Comparison of ENCODE assay signal across 24 cellular contexts in the genomic region with DNA sequence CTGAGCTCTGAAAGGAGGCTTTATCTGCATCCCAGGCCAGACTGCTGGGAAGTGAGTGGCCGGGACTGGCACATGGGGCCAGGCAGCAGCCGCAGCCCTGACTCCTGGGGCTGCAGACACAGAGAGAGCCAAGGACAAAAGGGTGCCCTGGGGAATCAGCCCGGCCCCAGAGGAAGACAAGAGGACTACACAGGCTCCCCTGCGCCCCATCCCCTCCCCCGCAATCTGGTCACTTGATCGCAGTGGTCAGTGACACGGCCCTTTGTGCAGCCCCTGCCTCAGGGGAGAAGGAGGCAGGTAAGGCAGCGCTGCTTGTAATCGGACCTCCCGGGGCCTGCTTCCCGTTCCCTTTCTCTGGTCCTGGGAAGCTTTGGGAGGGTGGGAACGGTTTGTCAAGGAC. TPM values are rescaled to one million over a fixed set of nuclear protein-coding genes. Genes with fewer than 3 reads are reported as not detected.
A peak's percentile ranks its signal among the peaks of the same experiment; 100 is the strongest.
DNase-seq lines count a peak whose midpoint lies in the region; ATAC-seq, FAIRE-seq and TF ChIP-seq lines count a peak whose summit lies in the region.
"Had no signal": no experiment of that assay in that cellular context is flagged by ENCODE, and none has a peak within 500 bp of the region (broad histone marks: within the 10 kb centered on the region; RNA-seq: fewer than 3 reads in every experiment).

No MANE protein-coding gene starts in this region.

- H3K27ac ChIP-seq in HepG2 (ENCODE audit: extremely low read length, insufficient read depth, low read length) (no peak overlapping the region), right lobe of liver (no peak overlapping the region), K562 (ENCODE audit: extremely low read depth, low read depth, low read length) (no peak overlapping the region), coronary artery (no peak overlapping the region)
- H3K27ac ChIP-seq: KMS-11, SK-N-MC had no signal

- ATAC-seq in HepG2, result peak; percentile 6; the same call in 2 of the 3 replicates
- no peak for ATAC-seq in right lobe of liver
- ATAC-seq in K562, result peak; percentile 18; the same call in 2 of the 3 replicates
- ATAC-seq in activated T-cell treated with anti-CD3 and anti-CD28 coated beads, Interleukin-2, amount 50 U/mL, for 4 hours, result no peak
- ATAC-seq: Right ventricle myocardium inferior had no signal

- H3K79me2 ChIP-seq in HepG2 (ENCODE audit: insufficient read depth, low read length), result no peaks in the 10 kb centered on the region
- no peaks in the 10 kb centered on the region for H3K79me2 ChIP-seq in K562 (ENCODE audit: control insufficient read depth, insufficient read depth, low read length)

- TF ChIP-seq RAD21 in HepG2 (CRISPR knock-in tag; IDR thresholded peaks at IDR 0.05), result no peak
- TF ChIP-seq RAD21 in K562 (CRISPR knock-in tag; conservative IDR thresholded peaks at IDR 0.05 in 1 of 2, IDR thresholded peaks at IDR 0.05 in 1 of 2), result no peak

- TF ChIP-seq CTCF in HepG2 (CRISPR knock-in tag; IDR thresholded peaks at IDR 0.05), result no peak
- no peak for TF ChIP-seq CTCF in right lobe of liver (IDR thresholded peaks at IDR 0.05)
- TF ChIP-seq CTCF in K562 (IDR thresholded peaks at IDR 0.05 in 2 of 3, conservative IDR thresholded peaks at IDR 0.05 in 1 of 3; ENCODE audit: insufficient read depth in 2 of 3, low read depth in 1 of 3, low read length in 3 of 3), result no peak
- TF ChIP-seq CTCF in progenitor cell of endocrine pancreas (IDR thresholded peaks at IDR 0.05; ENCODE audit: unreplicated experiment), result no peak
- no peak for TF ChIP-seq CTCF in coronary artery (IDR thresholded peaks at IDR 0.05)

- H3K4me1 ChIP-seq in HepG2 (ENCODE audit: insufficient read depth, low read length) (peaks cover 58% of the 10 kb centered on the region), right lobe of liver (peaks cover 0 to 23% (median 7%) of the 10 kb centered on the region in 4 donors), K562 (replicated peaks in 1 of 2; ENCODE audit: control insufficient read depth in 2 of 2, insufficient read depth in 2 of 2, low read length in 2 of 2) (peaks cover 0 to 40% of the 10 kb centered on the region in 2 experiments; a peak in 3 of 5 replicates)

- intact Hi-C loops in HepG2 (cut with micrococcal nuclease; ENCODE audit: unreplicated experiment) (no loop called here), right lobe of liver (cut with DNase I) (no loop called here), K562 (cut with micrococcal nuclease) (no loop called here)

- H3K4me2 ChIP-seq in HepG2 (ENCODE audit: low read depth, low read length), result no peak overlapping the region
- H3K4me2 ChIP-seq in K562 (ENCODE audit: insufficient read depth, low read length), result no peak overlapping the region
- H3K4me2 ChIP-seq: KMS-11 had no signal

- TF ChIP-seq POLR2A in HepG2 (IDR thresholded peaks at IDR 0.05; ENCODE audit: insufficient read depth in 1 of 2, low read depth in 2 of 2, low read length in 2 of 2), result no peak
- no peak for TF ChIP-seq POLR2A in right lobe of liver (IDR thresholded peaks at IDR 0.05)
- TF ChIP-seq POLR2A in K562 (conservative IDR thresholded peaks at IDR 0.05), result no peak

- in situ Hi-C loops in HepG2 (cut with HindIII; ENCODE audit: extremely low pct_ligation_motif_present, low pct_unique_long_range_greater_than_20kb) (no loop called here), K562 (cut with MboI) (no loop called here)

- H4K20me1 ChIP-seq in HepG2 (ENCODE audit: insufficient read depth, low read length) (no peaks in the 10 kb centered on the region), K562 (replicated peaks; ENCODE audit: control insufficient read depth, insufficient read depth, low read length) (no peaks in the 10 kb centered on the region)

- TF ChIP-seq EP300 in HepG2 (IDR thresholded peaks at IDR 0.05; ENCODE audit: low read depth in 2 of 2, low read length in 2 of 2) (no peak), HepG2 (CRISPR knock-in tag; IDR thresholded peaks at IDR 0.05; ENCODE audit: borderline replicate concordance) (no peak), K562 (IDR thresholded peaks at IDR 0.05; ENCODE audit: low read length) (no peak)

- 39% methylated on average over 7 of the region's 12 CpGs for WGBS in HepG2 (ENCODE audit: low lambda C conversion rate)
- 66% methylated on average over 8 of the region's 12 CpGs for WGBS in right lobe of liver (ENCODE audit: insufficient coverage, low coverage, low lambda C conversion rate, missing lambda C conversion rate)
- 43% methylated on average over 9 of the region's 12 CpGs for WGBS in K562 (ENCODE audit: insufficient coverage, low coverage, missing lambda C conversion rate)

- no peak overlapping the region for H3K4me3 Mint-ChIP-seq in progenitor cell of endocrine pancreas (ENCODE audit: low read depth)
- H3K4me3 Mint-ChIP-seq in activated T-cell treated with anti-CD3 and anti-CD28 coated beads, Interleukin-2, amount 50 U/mL, for 4 hours, result no peak overlapping the region
- H3K4me3 Mint-ChIP-seq: B cell, CD14-positive monocyte, HFFc6 had no signal

- H3K4me3 ChIP-seq in HepG2 (replicated peaks in 1 of 3; ENCODE audit: insufficient read depth in 1 of 3, low read depth in 2 of 3, low read length in 3 of 3), result no peak overlapping the region
- no peak overlapping the region for H3K4me3 ChIP-seq in right lobe of liver
- H3K4me3 ChIP-seq in K562, result no peak overlapping the region
- no peak overlapping the region for H3K4me3 ChIP-seq in coronary artery
- H3K4me3 ChIP-seq: SK-N-MC had no signal

- CTCF ChIA-PET in HepG2 (lab: Yijun Ruan, JAX; ENCODE audit: low intra/inter-chr PET ratio, low total read pairs) (no interaction called here), K562 (lab: Yijun Ruan, JAX; ENCODE audit: low intra/inter-chr PET ratio) (interaction anchor here (0.5 kb wide), 1 partner anchor 367 kb away, joined by 3 read pairs; no protein-coding TSS in a partner anchor)

- no peaks in the 10 kb centered on the region; a peak in 2 of 5 replicates for H3K27me3 ChIP-seq in HepG2 (ENCODE audit: control insufficient read depth in 1 of 2, insufficient read depth in 2 of 2, low read length in 2 of 2)
- H3K27me3 ChIP-seq in right lobe of liver, result no peaks in the 10 kb centered on the region
- H3K27me3 ChIP-seq in K562 (ENCODE audit: control insufficient read depth in 2 of 2, insufficient read depth in 2 of 2, low read length in 2 of 2), result no peaks in the 10 kb centered on the region

- DNase-seq in HepG2 (ENCODE audit: low spot score) (no peak), right lobe of liver (no peak), K562 (ENCODE audit: extremely low read depth in 1 of 4, low spot score in 3 of 4) (peak in 1 of 4 experiments; percentile 25), islet precursor cell (peak; percentile 81), progenitor cell of endocrine pancreas (ENCODE audit: low spot score, unreplicated experiment) (peak; percentile 27), coronary artery (ENCODE audit: low spot score) (no peak)
- DNase-seq in activated T-cell treated with anti-CD3 and anti-CD28 coated beads, Interleukin-2, amount 50 U/mL, for 4 hours, result no peak
- no peak for DNase-seq in stimulated activated CD4-positive, alpha-beta T cell treated with anti-CD3 and anti-CD28 coated beads, Interleukin-2, amount 100 ng/mL, for 48 hours
- DNase-seq: EL, HFFc6, NCI-H1092 treated with DMSO at 0.1 percent for 48 hours, NCI-H1436 treated with DMSO at 0.1 percent for 48 hours, NCI-H2029 treated with DMSO at 0.1 percent for 48 hours, NCI-H226, NCI-H524, NCI-H82 had no signal

- BruUV-seq in HepG2 (replicated peaks; lab: Mats Ljungman, UMichigan) (no TSS peak), K562 (replicated peaks; lab: Mats Ljungman, UMichigan) (no TSS peak)

- H3K36me3 Mint-ChIP-seq in progenitor cell of endocrine pancreas (ENCODE audit: insufficient read depth), result no peaks in the 10 kb centered on the region
- no peaks in the 10 kb centered on the region for H3K36me3 Mint-ChIP-seq in activated T-cell treated with anti-CD3 and anti-CD28 coated beads, Interleukin-2, amount 50 U/mL, for 4 hours (ENCODE audit: insufficient read depth)
- H3K36me3 Mint-ChIP-seq: CD14-positive monocyte had no signal

- H3K27me3 Mint-ChIP-seq in progenitor cell of endocrine pancreas, result peaks cover 4% of the 10 kb centered on the region
- H3K27me3 Mint-ChIP-seq in activated T-cell treated with anti-CD3 and anti-CD28 coated beads, Interleukin-2, amount 50 U/mL, for 4 hours (ENCODE audit: low read depth), result peaks cover 11% of the 10 kb centered on the region

- H2AFZ ChIP-seq in HepG2 (ENCODE audit: low read length) (no peak overlapping the region), K562 (ENCODE audit: low read depth, low read length) (no peak overlapping the region)

- no peaks in the 10 kb centered on the region for H3K9me3 ChIP-seq in HepG2 (ENCODE audit: low read length)
- no peaks in the 10 kb centered on the region for H3K9me3 ChIP-seq in right lobe of liver
- H3K9me3 ChIP-seq in K562 (replicated peaks; ENCODE audit: control insufficient read depth, insufficient read depth, low read depth, low read length), result no peaks in the 10 kb centered on the region

- no peaks in the 10 kb centered on the region for H3K9me1 ChIP-seq in K562 (ENCODE audit: control insufficient read depth, insufficient read depth, low read length)

- no peaks in the 10 kb centered on the region for H3K9me3 Mint-ChIP-seq in progenitor cell of endocrine pancreas (ENCODE audit: low read depth)
- H3K9me3 Mint-ChIP-seq in activated T-cell treated with anti-CD3 and anti-CD28 coated beads, Interleukin-2, amount 50 U/mL, for 4 hours, result no peaks in the 10 kb centered on the region
- H3K9me3 Mint-ChIP-seq: HFFc6 had no signal

- H3K27ac Mint-ChIP-seq in progenitor cell of endocrine pancreas, result peak overlapping the region; percentile 45
- H3K27ac Mint-ChIP-seq: B cell, CD14-positive monocyte, HFFc6 had no signal

- FAIRE-seq in HepG2 (lab: Jason Lieb, UNC) (no peak), K562 (lab: Jason Lieb, UNC) (no peak)
- FAIRE-seq: A204.1, GM19239, H54 had no signal

- H3K4me1 Mint-ChIP-seq in progenitor cell of endocrine pancreas (ENCODE audit: low read depth), result peaks cover 15% of the 10 kb centered on the region
- H3K4me1 Mint-ChIP-seq in activated T-cell treated with anti-CD3 and anti-CD28 coated beads, Interleukin-2, amount 50 U/mL, for 4 hours (ENCODE audit: low read depth), result no peaks in the 10 kb centered on the region
- H3K4me1 Mint-ChIP-seq: B cell, CD14-positive monocyte had no signal

- H3K36me3 ChIP-seq in HepG2 (replicated peaks in 1 of 2; ENCODE audit: control insufficient read depth in 1 of 2, insufficient read depth in 2 of 2, low read length in 2 of 2) (no peaks in the 10 kb centered on the region), right lobe of liver (no peaks in the 10 kb centered on the region), K562 (ENCODE audit: control insufficient read depth, insufficient read depth, low read length) (no peaks in the 10 kb centered on the region)

- POLR2A ChIA-PET in HepG2 (lab: Yijun Ruan, JAX) (interaction anchor here (3.4 kb wide), 1 partner anchor 24 kb away, joined by 16 read pairs; no protein-coding TSS in a partner anchor), K562 (lab: Yijun Ruan, JAX) (no interaction called here)

- H3K9ac ChIP-seq in HepG2 (ENCODE audit: insufficient read depth, low read depth, low read length), result no peak overlapping the region
- H3K9ac ChIP-seq in K562 (ENCODE audit: insufficient read depth in 1 of 2, low read depth in 2 of 2, low read length in 2 of 2), result peak overlapping the region in 1 of 2 experiments; percentile 56; a peak in 1 of 4 replicates
- H3K9ac ChIP-seq: KMS-11 had no signal

RNA-seq across cellular contexts. Expression of a gene that starts 55.5 kb away (rescaled TPM):
- total RNA-seq in HepG2 (2016; rRNA removed; fragmentation: Illumina TruSeq; extraction: Trizol) (40.0 and 42.7 TPM in 2 replicates), right lobe of liver (10 to 100 TPM; 21.3 to 35.7 (median 25.2) TPM), K562 (2014; rRNA removed) (64.0 and 82.7 TPM in 2 replicates), K562 (2014; rRNA removed; fragmentation: Illumina TruSeq; extraction: Trizol) (41.0 and 43.2 TPM in 2 replicates), K562 (2015; rRNA removed; fragmentation: Illumina TruSeq; extraction: Trizol) (45.0 and 48.1 TPM in 2 replicates), K562 (2021) (51.7 and 54.0 TPM in 2 replicates), progenitor cell of endocrine pancreas (62.8 and 68.9 TPM in 2 replicates)
- total RNA-seq in HepG2 (2016; cell fraction: cytosol; rRNA removed; fragmentation: Illumina TruSeq; extraction: Trizol; ENCODE audit: low read depth), result 6.3 and 7.8 TPM in 2 replicates
- total RNA-seq in HepG2 (2016; cell fraction: insoluble cytoplasmic fraction; rRNA removed; fragmentation: Illumina TruSeq; extraction: Trizol), result 36.9 and 42.9 TPM in 2 replicates
- 18.7 and 20.2 TPM in 2 replicates for total RNA-seq in HepG2 (2016; cell fraction: membrane; rRNA removed; fragmentation: Illumina TruSeq; extraction: Trizol)
- 29.1 and 31.8 TPM in 2 replicates for total RNA-seq in HepG2 (2016; cell fraction: nucleus; rRNA removed; fragmentation: Illumina TruSeq; extraction: Trizol)
- polyA plus RNA-seq in HepG2 (2011; rRNA removed) (28.7 and 45.9 TPM in 2 replicates), K562 (2011; rRNA removed) (35.3 and 40.1 TPM in 2 replicates), K562 (2014; fragmentation: Illumina TruSeq; extraction: Trizol) (57.0 and 70.8 TPM in 2 replicates), K562 (2014; fragmentation: Nextera tagmentation; extraction: Ambion mirVana) (1 to 10 TPM; 3.0 to 7.1 TPM), K562 (2014; rRNA removed) (56.8 and 68.9 TPM in 2 replicates)
- polyA plus RNA-seq in HepG2 (2011; cell fraction: cytosol; rRNA removed), result 19.2 and 22.5 TPM in 2 replicates
- polyA plus RNA-seq in HepG2 (2011; cell fraction: nucleus; rRNA removed), result 87.0 and 120 TPM in 2 replicates
- polyA plus RNA-seq in HepG2 (2012), result 32.5 and 37.6 TPM in 2 replicates
- polyA plus RNA-seq in HepG2 (2016; cell fraction: cytosol; fragmentation: Illumina TruSeq; extraction: Trizol; ENCODE audit: low read depth), result 4.9 and 5.9 TPM in 2 replicates
- polyA plus RNA-seq in HepG2 (2016; cell fraction: insoluble cytoplasmic fraction; fragmentation: Illumina TruSeq; extraction: Trizol; ENCODE audit: low read depth), result 52.7 and 56.2 TPM in 2 replicates
- polyA plus RNA-seq in HepG2 (2016; cell fraction: membrane; fragmentation: Illumina TruSeq; extraction: Trizol; ENCODE audit: low read depth), result 13.3 and 13.7 TPM in 2 replicates
- polyA plus RNA-seq in HepG2 (2016; cell fraction: nucleus; fragmentation: Illumina TruSeq; extraction: Trizol; ENCODE audit: insufficient read depth, low read depth), result 67.5 and 77.3 TPM in 2 replicates
- polyA minus RNA-seq in HepG2 (2011; rRNA and poly(A)+ RNA removed; ENCODE audit: low replicate concordance), result 35.2 and 98.1 TPM in 2 replicates
- 16.8 and 22.0 TPM in 2 replicates for polyA minus RNA-seq in HepG2 (2011; cell fraction: cytosol; rRNA and poly(A)+ RNA removed)
- 26.3 and 38.8 TPM in 2 replicates for polyA minus RNA-seq in HepG2 (2011; cell fraction: nucleus; rRNA and poly(A)+ RNA removed)
- 99.7 and 118 TPM in 2 replicates for total RNA-seq in K562 (2011; cell fraction: chromatin; rRNA removed; ENCODE audit: low replicate concordance)
- 54.1 and 60.0 TPM in 2 replicates for total RNA-seq in K562 (2011; cell fraction: nucleolus; rRNA removed)
- total RNA-seq in K562 (2011; cell fraction: nucleoplasm; rRNA removed), result 85.2 and 92.0 TPM in 2 replicates
- polyA plus RNA-seq in K562 (2011; cell fraction: cytosol; rRNA removed), result 18.3 and 22.3 TPM in 2 replicates
- polyA plus RNA-seq in K562 (2011; cell fraction: nucleus; rRNA removed), result 86.0 and 122 TPM in 2 replicates
- polyA plus RNA-seq in K562 (2012), result 45.9 and 47.7 TPM in 2 replicates
- 36.6 and 40.7 TPM in 2 replicates for polyA minus RNA-seq in K562 (2011; rRNA and poly(A)+ RNA removed)
- polyA minus RNA-seq in K562 (2011; cell fraction: cytosol; rRNA and poly(A)+ RNA removed), result 19.4 and 26.0 TPM in 2 replicates
- polyA minus RNA-seq in K562 (2011; cell fraction: nucleus; rRNA and poly(A)+ RNA removed), result 28.1 and 35.4 TPM in 2 replicates
- total RNA-seq in activated T-cell treated with anti-CD3 and anti-CD28 coated beads, Interleukin-2, amount 50 U/mL, for 4 hours, result 10 to 100 TPM; 50.5 to 54.4 (median 53.4) TPM

Comparison
In these comparisons a context has a peak if more than half of its experiments do, and no peak if none do; other contexts are left out.
1. ATAC-seq: peak in HepG2 (single experiment) and K562 (single experiment); none in right lobe of liver (0 of 4) and activated T-cell treated with anti-CD3 and anti-CD28 coated beads, Interleukin-2, amount 50 U/mL, for 4 hours (0 of 2).
2. DNase-seq: peak in islet precursor cell (single experiment) and progenitor cell of endocrine pancreas (single experiment); none in HepG2 (single experiment), right lobe of liver (0 of 3), activated T-cell treated with anti-CD3 and anti-CD28 coated beads, Interleukin-2, amount 50 U/mL, for 4 hours (single experiment), stimulated activated CD4-positive, alpha-beta T cell treated with anti-CD3 and anti-CD28 coated beads, Interleukin-2, amount 100 ng/mL, for 48 hours (0 of 2) and coronary artery (single experiment).